ENCODE assay signal across 20 cellular contexts in genomic region chr4:149995134-149995756, GRCh38.
DNase-seq lines count a peak whose midpoint lies in the region; ATAC-seq and TF ChIP-seq lines count a peak whose summit lies in the region.
"Had no signal": no experiment of that assay in that cellular context is flagged by ENCODE, and none has a peak within 500 bp of the region (broad histone marks: within the 10 kb centered on the region; RNA-seq: fewer than 3 reads in every experiment).

No MANE protein-coding gene starts in this region.

- no peaks in the 10 kb centered on the region for H3K9me3 ChIP-seq in HCT116 (ENCODE audit: control insufficient read depth in 1 of 2, insufficient read depth in 1 of 2, low read depth in 1 of 2, low read length in 2 of 2)
- H3K9me3 ChIP-seq: Caco-2, SK-N-SH had no signal

- intact Hi-C loops in HCT116 (cut with micrococcal nuclease), result loop anchor here (5.0 kb wide), 1 partner anchor 872 kb away; no protein-coding TSS in a partner anchor

- H3K9me2 ChIP-seq in HCT116 (ENCODE audit: insufficient read depth), result no peaks in the 10 kb centered on the region
- H3K9me2 ChIP-seq: SK-N-SH had no signal

- H4K20me1 ChIP-seq in HCT116 (ENCODE audit: insufficient read depth), result no peaks in the 10 kb centered on the region

- H3K27me3 ChIP-seq in HCT116 (ENCODE audit: insufficient read depth, low read length), result no peaks in the 10 kb centered on the region

- no peak for TF ChIP-seq RAD21 in HCT116 (IDR thresholded peaks at IDR 0.05; ENCODE audit: low read depth)

- H3K36me3 Mint-ChIP-seq in HFFc6 (ENCODE audit: low read depth) (peaks cover 5% of the 10 kb centered on the region; the same call in 1 of the 2 replicates), WTC11 (no peaks in the 10 kb centered on the region), nephron progenitor cell (ENCODE audit: low read depth) (no peaks in the 10 kb centered on the region)
- H3K36me3 Mint-ChIP-seq: CD8-positive, alpha-beta T cell had no signal

- H3K27ac ChIP-seq in HCT116 (ENCODE audit: low read depth, low read length) (no peak overlapping the region), caudate nucleus (ENCODE audit: low read depth, low read length) (no peak overlapping the region)
- H3K27ac ChIP-seq: C4-2B had no signal

- H3K4me1 ChIP-seq in HCT116 (ENCODE audit: control insufficient read depth in 1 of 2, insufficient read depth in 2 of 2, low read length in 2 of 2), result peaks cover 0 to 21% of the 10 kb centered on the region in 2 experiments; a peak in 2 of 4 replicates
- H3K4me1 ChIP-seq: Caco-2 had no signal

- no peaks in the 10 kb centered on the region for H3K79me2 ChIP-seq in HCT116 (ENCODE audit: insufficient read depth, low read length)

- TF ChIP-seq POLR2A in HCT116 (IDR thresholded peaks at IDR 0.05; ENCODE audit: borderline replicate concordance, extremely low read depth, insufficient read depth, insufficient read length), result no peak

- H3K9me3 Mint-ChIP-seq in HFFc6, result no peaks in the 10 kb centered on the region
- H3K9me3 Mint-ChIP-seq in WTC11, result no peaks in the 10 kb centered on the region
- H3K9me3 Mint-ChIP-seq in nephron progenitor cell, result peaks cover 4% of the 10 kb centered on the region
- H3K9me3 Mint-ChIP-seq: CD8-positive, alpha-beta T cell; T-helper 1 cell treated with Interleukin-12 subunit alpha and Interleukin-12 subunit beta and Interleukin-4 antibody, amounts not matched to agents 30 μg/mL and 1 μg/mL, for 36 hours had no signal

- ATAC-seq in HCT116 (peak; percentile 29; the same call in 1 of the 2 replicates), WTC11 (0 out of 2 replicates have a peak, but pooled peaks have one; percentile 32)
- ATAC-seq: CD8-positive, alpha-beta T cell had no signal

- RAD21 ChIA-PET in HCT116 (lab: Charles Lee; ENCODE audit: low non-redundant PET in 1 of 2, low total read pairs in 2 of 2, uncharacterized antibody in 2 of 2, unreplicated experiment in 2 of 2), result no interaction called here

- DNase-seq in HCT116 (ENCODE audit: low read depth, low spot score), result no peak
- no peak for DNase-seq in HFFc6
- DNase-seq in WTC11 (ENCODE audit: low spot score), result no peak
- no peak for DNase-seq in nephron progenitor cell
- DNase-seq in HUDEP-2 (lab: John Stamatoyannopoulos, UW; ENCODE audit: unreplicated experiment in 76 of 76), result no peak
- no peak for DNase-seq in caudate nucleus (lab: John Stamatoyannopoulos, UW)
- no peak for DNase-seq in NOMO-1 treated with DMSO at 0.1 percent for 48 hours (lab: John Stamatoyannopoulos, UW; ENCODE audit: unreplicated experiment)
- DNase-seq: Caco-2; CD8-positive, alpha-beta T cell; DMS79 treated with DMSO at 0.1 percent for 48 hours; GF-D8; GOT3; NCI-H2029; NCI-H446 treated with DMSO at 0.1 percent for 48 hours; NCI-H526; SIG-M5; SK-N-SH; SW 1271 had no signal

- CTCF ChIA-PET in HCT116 (lab: Charles Lee) (no interaction called here), WTC11 (lab: Charles Lee) (no interaction called here)

- BruUV-seq in HCT116 (replicated peaks; lab: Mats Ljungman, UMichigan), result no TSS peak

- no peaks in the 10 kb centered on the region for H3K27me3 Mint-ChIP-seq in HFFc6 (ENCODE audit: insufficient read depth)
- no peaks in the 10 kb centered on the region for H3K27me3 Mint-ChIP-seq in WTC11 (ENCODE audit: low read depth)
- no peaks in the 10 kb centered on the region for H3K27me3 Mint-ChIP-seq in nephron progenitor cell (ENCODE audit: low read depth, poor library complexity)

- peak overlapping the region; percentile 32; the same call in 1 of the 2 replicates for H3K4me3 Mint-ChIP-seq in HFFc6
- H3K4me3 Mint-ChIP-seq in WTC11, result no peak overlapping the region
- H3K4me3 Mint-ChIP-seq in nephron progenitor cell, result no peak overlapping the region
- H3K4me3 Mint-ChIP-seq: CD8-positive, alpha-beta T cell; T-helper 1 cell treated with Interleukin-12 subunit alpha and Interleukin-12 subunit beta and Interleukin-4 antibody, amounts not matched to agents 30 μg/mL and 1 μg/mL, for 36 hours had no signal

- H3K36me3 ChIP-seq in HCT116 (ENCODE audit: control insufficient read depth in 1 of 2, insufficient read depth in 2 of 2, low read length in 2 of 2), result no peaks in the 10 kb centered on the region

- TF ChIP-seq CTCF in HCT116 (IDR thresholded peaks at IDR 0.05 in 2 of 3, conservative IDR thresholded peaks at IDR 0.05 in 1 of 3; ENCODE audit: borderline replicate concordance in 1 of 3, insufficient read depth in 1 of 3, low read depth in 2 of 3, low read length in 2 of 3) (no peak), HFFc6 (IDR thresholded peaks at IDR 0.05) (no peak), WTC11 (IDR thresholded peaks at IDR 0.05) (no peak), nephron progenitor cell (IDR thresholded peaks at IDR 0.05) (no peak)

- peak overlapping the region; percentile 46 for H2AFZ ChIP-seq in HCT116 (ENCODE audit: low read depth, low read length, poor library complexity, severe bottlenecking)

- H3K9ac ChIP-seq in HCT116 (ENCODE audit: low read length), result no peak overlapping the region
- H3K9ac ChIP-seq: SK-N-SH had no signal

- H3K27ac Mint-ChIP-seq in HFFc6, result no peak overlapping the region
- no peak overlapping the region for H3K27ac Mint-ChIP-seq in WTC11
- H3K27ac Mint-ChIP-seq in nephron progenitor cell, result peak overlapping the region; percentile 91
- H3K27ac Mint-ChIP-seq: CD8-positive, alpha-beta T cell; T-helper 1 cell treated with Interleukin-12 subunit alpha and Interleukin-12 subunit beta and Interleukin-4 antibody, amounts not matched to agents 30 μg/mL and 1 μg/mL, for 36 hours had no signal

- H3K4me2 ChIP-seq in HCT116 (ENCODE audit: low read length), result no peak overlapping the region
- H3K4me2 ChIP-seq: SK-N-SH had no signal

- no peak overlapping the region for H3K4me3 ChIP-seq in HCT116 (replicated peaks in 1 of 2; ENCODE audit: low read depth in 1 of 2, low read length in 2 of 2)

- peaks cover 47% of the 10 kb centered on the region for H3K4me1 Mint-ChIP-seq in HFFc6 (ENCODE audit: low read depth)
- peaks cover 9% of the 10 kb centered on the region for H3K4me1 Mint-ChIP-seq in WTC11
- peaks cover 13% of the 10 kb centered on the region for H3K4me1 Mint-ChIP-seq in nephron progenitor cell

- POLR2A ChIA-PET in HCT116 (lab: Charles Lee) (no interaction called here), WTC11 (lab: Charles Lee) (no interaction called here)

TF ChIP-seq in HCT116, 20 proteins besides CTCF, POLR2A, EP300 and RAD21:
- TF ChIP-seq SIN3A (IDR thresholded peaks at IDR 0.05; ENCODE audit: low read depth) (no peak), SP1 (IDR thresholded peaks at IDR 0.05; ENCODE audit: low read depth) (no peak), MAX (IDR thresholded peaks at IDR 0.05) (no peak), CBX3 (IDR thresholded peaks at IDR 0.05; ENCODE audit: low read depth) (no peak), ZNF274 (IDR thresholded peaks at IDR 0.05; ENCODE audit: low read depth, low read length) (no peak)

TF ChIP-seq in WTC11, 78 proteins besides CTCF, POLR2A, EP300 and RAD21:
- TF ChIP-seq ZNF512 (CRISPR knock-in tag; IDR thresholded peaks at IDR 0.05; ENCODE audit: borderline replicate concordance), result peak; percentile 96
- TF ChIP-seq NFE2L1 (CRISPR knock-in tag; IDR thresholded peaks at IDR 0.05), result no peak
